In the genomic region with DNA sequence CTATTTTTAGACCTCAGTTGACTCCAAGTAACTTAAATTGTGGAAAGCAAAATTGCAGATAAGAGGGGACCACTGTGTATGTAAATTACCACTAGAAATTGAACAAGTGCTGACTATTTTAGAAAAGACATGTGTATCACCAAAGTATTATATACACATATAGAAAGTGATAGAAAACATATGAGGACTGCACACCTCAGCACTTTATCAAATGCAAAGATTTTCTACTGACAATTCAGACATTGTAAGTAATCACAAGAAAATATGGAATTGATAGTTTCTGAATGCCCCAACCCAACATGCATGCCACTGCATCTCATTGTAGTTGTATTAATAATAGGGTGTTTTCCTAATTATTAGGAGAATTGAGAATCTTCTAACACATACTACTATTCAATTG, we compare ENCODE assay signal across 26 cellular contexts.
DNase-seq lines count a peak whose midpoint lies in the region; ATAC-seq, FAIRE-seq and TF ChIP-seq lines count a peak whose summit lies in the region.
"Had no signal": no experiment of that assay in that cellular context is flagged by ENCODE, and none has a peak within 500 bp of the region (broad histone marks: within the 10 kb centered on the region; RNA-seq: fewer than 3 reads in every experiment).

No MANE protein-coding gene starts in this region.

- DNase-seq in HepG2 (ENCODE audit: low spot score): no peak
- no peak for DNase-seq in right lobe of liver
- no peak for DNase-seq in Karpas-422
- no peak for DNase-seq in stimulated activated CD4-positive, alpha-beta T cell treated with anti-CD3 and anti-CD28 coated beads, Interleukin-4, amount 100 ng/mL, for 1 hour
- DNase-seq in suprapubic skin (ENCODE audit: low spot score in 2 of 2): no peak
- DNase-seq in D341Med (ENCODE audit: low spot score): no peak
- DNase-seq: 8988T; AML-193; Caco-2; Calu3; CD4-positive, alpha-beta T cell; CD8-positive, alpha-beta T cell; DMS 273 treated with DMSO at 0.1 percent for 48 hours; DMS153; DMS53; DMS79; DND-41; GF-D8 had no signal

- H3K9me3 ChIP-seq in HepG2 (ENCODE audit: low read length): peaks cover 37% of the 10 kb centered on the region
- no peaks in the 10 kb centered on the region for H3K9me3 ChIP-seq in right lobe of liver
- 0 out of 2 replicates have a peak, but pooled peaks cover 4% of the 10 kb centered on the region for H3K9me3 ChIP-seq in DOHH2 (ENCODE audit: control insufficient read depth, insufficient read depth, low read length)
- H3K9me3 ChIP-seq in Karpas-422 (ENCODE audit: low read length): no peaks in the 10 kb centered on the region
- no peaks in the 10 kb centered on the region for H3K9me3 ChIP-seq in OCI-LY1 (ENCODE audit: low read length)
- H3K9me3 ChIP-seq in suprapubic skin: no peaks in the 10 kb centered on the region
- H3K9me3 ChIP-seq: BLaER1 treated with 17β-estradiol and CSF1 and Interleukin-3, amounts not matched to agents 10 nM and 100 nM; Caco-2 had no signal

- H3K27me3 ChIP-seq in HepG2 (ENCODE audit: control insufficient read depth in 1 of 2, insufficient read depth in 2 of 2, low read length in 2 of 2) (no peaks in the 10 kb centered on the region), right lobe of liver (no peaks in the 10 kb centered on the region), DOHH2 (ENCODE audit: control insufficient read depth, low read length) (no peaks in the 10 kb centered on the region), Karpas-422 (ENCODE audit: low read length) (no peaks in the 10 kb centered on the region), OCI-LY1 (ENCODE audit: insufficient read depth, low read length) (no peaks in the 10 kb centered on the region), suprapubic skin (no peaks in the 10 kb centered on the region)
- H3K27me3 ChIP-seq: BLaER1 treated with 17β-estradiol and CSF1 and Interleukin-3, amounts not matched to agents 10 nM and 100 nM had no signal

- H3F3A ChIP-seq in DOHH2 (ENCODE audit: control insufficient read depth, insufficient read depth) (no peaks in the 10 kb centered on the region), OCI-LY1 (ENCODE audit: insufficient read depth, low read length) (no peaks in the 10 kb centered on the region)

- POLR2A ChIA-PET in HepG2 (lab: Yijun Ruan, JAX): no interaction called here

- BruUV-seq in HepG2 (replicated peaks; lab: Mats Ljungman, UMichigan): no TSS peak

- TF ChIP-seq RAD21 in HepG2 (CRISPR knock-in tag; IDR thresholded peaks at IDR 0.05): no peak

- CTCF ChIA-PET in HepG2 (lab: Yijun Ruan, JAX; ENCODE audit: low intra/inter-chr PET ratio, low total read pairs): no interaction called here

- H3K27ac ChIP-seq in HepG2 (ENCODE audit: extremely low read length, insufficient read depth, low read length) (no peak overlapping the region), right lobe of liver (no peak overlapping the region), DOHH2 (ENCODE audit: low read depth, low read length) (peak overlapping the region; percentile 41), Karpas-422 (ENCODE audit: low read length) (no peak overlapping the region), OCI-LY1 (ENCODE audit: low read depth, low read length, poor library complexity, severe bottlenecking) (no peak overlapping the region), suprapubic skin (no peak overlapping the region)
- H3K27ac ChIP-seq: BLaER1 treated with 17β-estradiol and CSF1 and Interleukin-3, amounts not matched to agents 10 nM and 100 nM; C4-2B had no signal

- H3K9me2 ChIP-seq in DOHH2 (replicated peaks; ENCODE audit: control insufficient read depth, low read length) (no peaks in the 10 kb centered on the region), Karpas-422 (replicated peaks; ENCODE audit: insufficient read depth, low read length) (no peaks in the 10 kb centered on the region), OCI-LY1 (ENCODE audit: low read depth, low read length) (no peaks in the 10 kb centered on the region)

- H3K79me2 ChIP-seq in HepG2 (ENCODE audit: insufficient read depth, low read length): no peaks in the 10 kb centered on the region
- H3K79me2 ChIP-seq in DOHH2 (ENCODE audit: control insufficient read depth, low read length): no peaks in the 10 kb centered on the region
- H3K79me2 ChIP-seq in Karpas-422 (ENCODE audit: low read length): no peaks in the 10 kb centered on the region
- H3K79me2 ChIP-seq in OCI-LY1 (ENCODE audit: insufficient read depth, low read length): no peaks in the 10 kb centered on the region

- H3K4me2 ChIP-seq in HepG2 (ENCODE audit: low read depth, low read length): no peak overlapping the region
- H3K4me2 ChIP-seq in DOHH2 (ENCODE audit: low read length): peak overlapping the region; percentile 41
- H3K4me2 ChIP-seq in Karpas-422 (ENCODE audit: low read depth, low read length, poor library complexity, severe bottlenecking): peak overlapping the region; percentile 36
- peak overlapping the region; percentile 35 for H3K4me2 ChIP-seq in OCI-LY1 (ENCODE audit: low read length)
- H3K4me2 ChIP-seq: BLaER1 treated with 17β-estradiol and CSF1 and Interleukin-3, amounts not matched to agents 10 nM and 100 nM had no signal

- no peak for TF ChIP-seq POLR2A in HepG2 (IDR thresholded peaks at IDR 0.05; ENCODE audit: insufficient read depth in 1 of 2, low read depth in 2 of 2, low read length in 2 of 2)
- no peak for TF ChIP-seq POLR2A in right lobe of liver (IDR thresholded peaks at IDR 0.05)
- no peak for TF ChIP-seq POLR2A in suprapubic skin (IDR thresholded peaks at IDR 0.05)

- H3K4me1 ChIP-seq in HepG2 (ENCODE audit: insufficient read depth, low read length): no peaks in the 10 kb centered on the region
- H3K4me1 ChIP-seq in right lobe of liver: no peaks in the 10 kb centered on the region
- peaks cover 40% of the 10 kb centered on the region for H3K4me1 ChIP-seq in DOHH2 (ENCODE audit: control insufficient read depth, low read length)
- H3K4me1 ChIP-seq in Karpas-422 (ENCODE audit: low read length): peaks cover 4% of the 10 kb centered on the region; the same call in 1 of the 2 replicates
- peaks cover 42% of the 10 kb centered on the region for H3K4me1 ChIP-seq in OCI-LY1 (ENCODE audit: insufficient read depth, low read length, severe bottlenecking)
- no peaks in the 10 kb centered on the region for H3K4me1 ChIP-seq in suprapubic skin
- H3K4me1 ChIP-seq: Caco-2 had no signal

- H4K20me1 ChIP-seq in HepG2 (ENCODE audit: insufficient read depth, low read length): no peaks in the 10 kb centered on the region
- no peaks in the 10 kb centered on the region for H4K20me1 ChIP-seq in DOHH2 (ENCODE audit: control insufficient read depth, insufficient read depth, low read depth, low read length)
- H4K20me1 ChIP-seq in Karpas-422 (ENCODE audit: insufficient read depth, low read depth, low read length): no peaks in the 10 kb centered on the region
- H4K20me1 ChIP-seq in OCI-LY1 (ENCODE audit: insufficient read depth, low read length): no peaks in the 10 kb centered on the region
- H4K20me1 ChIP-seq: BLaER1 treated with 17β-estradiol and CSF1 and Interleukin-3, amounts not matched to agents 10 nM and 100 nM had no signal

- FAIRE-seq in HepG2 (lab: Jason Lieb, UNC): no peak
- FAIRE-seq: A204.1, G401.6, GM12891, GM19239 had no signal

- intact Hi-C loops in HepG2 (cut with micrococcal nuclease; ENCODE audit: unreplicated experiment): no loop called here
- intact Hi-C loops in right lobe of liver (cut with DNase I): no loop called here

- in situ Hi-C loops in HepG2 (cut with HindIII; ENCODE audit: extremely low pct_ligation_motif_present, low pct_unique_long_range_greater_than_20kb): no loop called here

- H3K4me3 ChIP-seq in HepG2 (replicated peaks in 1 of 3; ENCODE audit: insufficient read depth in 1 of 3, low read depth in 2 of 3, low read length in 3 of 3): no peak overlapping the region
- no peak overlapping the region for H3K4me3 ChIP-seq in right lobe of liver
- H3K4me3 ChIP-seq in DOHH2 (ENCODE audit: low read length): 0 out of 2 replicates have a peak overlapping the region, but pooled peaks have one; percentile 20
- H3K4me3 ChIP-seq in Karpas-422 (ENCODE audit: low read length): no peak overlapping the region
- no peak overlapping the region for H3K4me3 ChIP-seq in OCI-LY1 (ENCODE audit: low read depth, low read length, poor library complexity, severe bottlenecking)
- no peak overlapping the region for H3K4me3 ChIP-seq in suprapubic skin
- H3K4me3 ChIP-seq: BLaER1 treated with 17β-estradiol and CSF1 and Interleukin-3, amounts not matched to agents 10 nM and 100 nM had no signal

- H3K9ac ChIP-seq in HepG2 (ENCODE audit: insufficient read depth, low read depth, low read length) (no peak overlapping the region), Karpas-422 (ENCODE audit: low read length) (no peak overlapping the region), OCI-LY1 (ENCODE audit: low read length) (no peak overlapping the region)
- H3K9ac ChIP-seq: BLaER1 treated with 17β-estradiol and CSF1 and Interleukin-3, amounts not matched to agents 10 nM and 100 nM had no signal

- H2AFZ ChIP-seq in HepG2 (ENCODE audit: low read length) (no peak overlapping the region), Karpas-422 (ENCODE audit: low read length) (no peak overlapping the region), OCI-LY1 (ENCODE audit: low read length) (no peak overlapping the region)

- H3K36me3 ChIP-seq in HepG2 (replicated peaks in 1 of 2; ENCODE audit: control insufficient read depth in 1 of 2, insufficient read depth in 2 of 2, low read length in 2 of 2) (no peaks in the 10 kb centered on the region), right lobe of liver (no peaks in the 10 kb centered on the region), DOHH2 (ENCODE audit: control insufficient read depth, low read length) (no peaks in the 10 kb centered on the region), Karpas-422 (ENCODE audit: insufficient read depth, low read length) (no peaks in the 10 kb centered on the region), OCI-LY1 (ENCODE audit: insufficient read depth, low read length) (no peaks in the 10 kb centered on the region), suprapubic skin (no peaks in the 10 kb centered on the region)
- H3K36me3 ChIP-seq: BLaER1 treated with 17β-estradiol and CSF1 and Interleukin-3, amounts not matched to agents 10 nM and 100 nM had no signal

- TF ChIP-seq EP300 in HepG2 (IDR thresholded peaks at IDR 0.05; ENCODE audit: low read depth in 2 of 2, low read length in 2 of 2): no peak
- TF ChIP-seq EP300 in HepG2 (CRISPR knock-in tag; IDR thresholded peaks at IDR 0.05; ENCODE audit: borderline replicate concordance): no peak
- no peak for TF ChIP-seq EP300 in suprapubic skin (IDR thresholded peaks at IDR 0.05)

- ATAC-seq in HepG2 (no peak), right lobe of liver (no peak)
- ATAC-seq: CD8-positive, alpha-beta T cell had no signal

- TF ChIP-seq CTCF in HepG2 (CRISPR knock-in tag; IDR thresholded peaks at IDR 0.05): no peak
- no peak for TF ChIP-seq CTCF in right lobe of liver (IDR thresholded peaks at IDR 0.05)
- no peak for TF ChIP-seq CTCF in DOHH2 (IDR thresholded peaks at IDR 0.05; ENCODE audit: low read depth, low read length, poor library complexity, severe bottlenecking)
- TF ChIP-seq CTCF in OCI-LY1 (IDR thresholded peaks at IDR 0.05; ENCODE audit: low read length): no peak
- TF ChIP-seq CTCF in suprapubic skin (IDR thresholded peaks at IDR 0.05): no peak

TF ChIP-seq in HepG2, 621 proteins besides CTCF, POLR2A, EP300 and RAD21 (continues in another document):
- TF ChIP-seq MAFK (conservative IDR thresholded peaks at IDR 0.05 in 1 of 2, IDR thresholded peaks at IDR 0.05 in 1 of 2; ENCODE audit: low read length in 2 of 2): peak; percentile 35 to 75
